Comparison of ENCODE assay signal across 18 cellular contexts in genomic region chr3:95151590-95151989, GRCh38.
A peak's percentile ranks its signal among the peaks of the same experiment; 100 is the strongest.
DNase-seq lines count a peak whose midpoint lies in the region; TF ChIP-seq lines count a peak whose summit lies in the region.
"Had no signal": no experiment of that assay in that cellular context is flagged by ENCODE, and none has a peak within 500 bp of the region (broad histone marks: within the 10 kb centered on the region; RNA-seq: fewer than 3 reads in every experiment).

No MANE protein-coding gene starts in this region.

- H3K79me1 ChIP-seq in H9 (ENCODE audit: insufficient read depth, low read depth, low read length, poor library complexity, severe bottlenecking) = no peaks in the 10 kb centered on the region
- H3K79me1 ChIP-seq in mesendoderm (ENCODE audit: low read length) = no peaks in the 10 kb centered on the region

- no peak overlapping the region for H2AFZ ChIP-seq in H9 (ENCODE audit: low read length)
- H2AFZ ChIP-seq in OCI-LY3 (ENCODE audit: low read depth, low read length) = peak overlapping the region; percentile 46; the same call in 1 of the 2 replicates
- H2AFZ ChIP-seq in smooth muscle cell (ENCODE audit: low read depth) = peak overlapping the region; percentile 72

- no peak overlapping the region for H2BK20ac ChIP-seq in H9 (ENCODE audit: low read depth, low read length, poor library complexity, severe bottlenecking)

- H3K9ac ChIP-seq in H9 (ENCODE audit: extremely low read depth, insufficient read length, low read length) (no peak overlapping the region), OCI-LY3 (ENCODE audit: low read length) (no peak overlapping the region), mesendoderm (ENCODE audit: low read length) (no peak overlapping the region), smooth muscle cell (ENCODE audit: low read depth) (no peak overlapping the region)
- H3K9ac ChIP-seq: BLaER1 treated with 17β-estradiol and CSF1 and Interleukin-3, amounts not matched to agents 10 nM and 100 nM had no signal

- no peaks in the 10 kb centered on the region for H3F3A ChIP-seq in smooth muscle cell (ENCODE audit: low read depth)

- H3K4me2 ChIP-seq in H9 (ENCODE audit: insufficient read depth, insufficient read length, low read length) (no peak overlapping the region), OCI-LY3 (ENCODE audit: low read length) (no peak overlapping the region), mesendoderm (ENCODE audit: low read length) (no peak overlapping the region), smooth muscle cell (no peak overlapping the region)
- H3K4me2 ChIP-seq: BLaER1 treated with 17β-estradiol and CSF1 and Interleukin-3, amounts not matched to agents 10 nM and 100 nM had no signal

- H2BK5ac ChIP-seq in H9 (ENCODE audit: insufficient read length, low read length) (no peak overlapping the region), mesendoderm (ENCODE audit: low read length) (no peak overlapping the region)

- H3K27me3 Mint-ChIP-seq in H9 (ENCODE audit: low read depth) = no peaks in the 10 kb centered on the region
- H3K27me3 Mint-ChIP-seq: B cell; CD8-positive, alpha-beta memory T cell had no signal

- H2BK120ac ChIP-seq in H9 (ENCODE audit: low read depth, low read length, poor library complexity, severe bottlenecking) (no peak overlapping the region), mesendoderm (ENCODE audit: low read depth, low read length) (no peak overlapping the region)

- H4K91ac ChIP-seq in H9 (ENCODE audit: insufficient read length, low read depth, low read length) = no peak overlapping the region

- peaks cover 0 to 5% (median under 1%) of the 10 kb centered on the region in 3 experiments; a peak in 5 of 7 replicates for H3K36me3 Mint-ChIP-seq in H9 (ENCODE audit: insufficient read depth in 1 of 3, low read depth in 3 of 3)
- H3K36me3 Mint-ChIP-seq: CD8-positive, alpha-beta memory T cell had no signal

- H3K4ac ChIP-seq in H9 (ENCODE audit: low read depth, low read length) (no peak overlapping the region), mesendoderm (ENCODE audit: low read depth, low read length) (no peak overlapping the region)

- no CpG with 5 or more reads among the region's 2 CpGs for WGBS in H9 (ENCODE audit: extremely low coverage, insufficient read length, low lambda C conversion rate)
- no CpG with 5 or more reads among the region's 2 CpGs for WGBS in mesendoderm (ENCODE audit: extremely low coverage, insufficient coverage, low lambda C conversion rate)
- WGBS in smooth muscle cell (ENCODE audit: low lambda C conversion rate) = 62% methylated on average over 2 of the region's 2 CpGs

- H2AK5ac ChIP-seq in H9 (ENCODE audit: insufficient read length, low read length) (no peak overlapping the region), mesendoderm (ENCODE audit: low read length) (no peak overlapping the region)

- H2BK15ac ChIP-seq in H9 (ENCODE audit: low read depth, low read length) (no peak overlapping the region), mesendoderm (replicated peaks; ENCODE audit: low read depth) (no peak overlapping the region)

- H3K9me3 ChIP-seq in H9 (ENCODE audit: control insufficient read depth, low read depth, low read length) (no peaks in the 10 kb centered on the region), OCI-LY3 (ENCODE audit: insufficient read depth, low read length) (no peaks in the 10 kb centered on the region), smooth muscle cell (replicated peaks; ENCODE audit: low read depth) (no peaks in the 10 kb centered on the region)
- H3K9me3 ChIP-seq: BLaER1 treated with 17β-estradiol and CSF1 and Interleukin-3, amounts not matched to agents 10 nM and 100 nM; HAP-1 had no signal

- H3K23ac ChIP-seq in H9 (ENCODE audit: insufficient read length, low read depth, low read length) (no peak overlapping the region), mesendoderm (ENCODE audit: low read length) (no peak overlapping the region)

- H3T11ph ChIP-seq in H9 (ENCODE audit: low read length) = no peak overlapping the region

- peaks cover 0 to 4% of the 10 kb centered on the region in 2 experiments; a peak in 3 of 5 replicates for H3K9me3 Mint-ChIP-seq in H9

- H4K5ac ChIP-seq in H9 (ENCODE audit: insufficient read length, low read depth, low read length) (no peak overlapping the region), mesendoderm (ENCODE audit: low read length) (no peak overlapping the region)

- TF ChIP-seq CTCF in H9 (conservative IDR thresholded peaks at IDR 0.05) = no peak
- TF ChIP-seq CTCF in OCI-LY3 (IDR thresholded peaks at IDR 0.05; ENCODE audit: low read depth, low read length) = no peak
- no peak for TF ChIP-seq CTCF in smooth muscle cell (IDR thresholded peaks at IDR 0.05; ENCODE audit: borderline replicate concordance, insufficient read depth, poor library complexity, severe bottlenecking)

- peak overlapping the region in 2 of 3 experiments; percentile 55 to 75; a peak in 1 of 7 replicates for H3K27ac Mint-ChIP-seq in H9
- H3K27ac Mint-ChIP-seq: B cell; CD8-positive, alpha-beta memory T cell had no signal

- H3K4me3 Mint-ChIP-seq in H9 = no peak overlapping the region
- H3K4me3 Mint-ChIP-seq: B cell; CD8-positive, alpha-beta memory T cell had no signal

- no peak for DNase-seq in H9
- peak; percentile 68 for DNase-seq in mesendoderm
- DNase-seq in smooth muscle cell (lab: John Stamatoyannopoulos, UW; ENCODE audit: unreplicated experiment) = no peak
- no peak for DNase-seq in SW 1271 (lab: John Stamatoyannopoulos, UW)
- no peak for DNase-seq in NCI-H526 (lab: John Stamatoyannopoulos, UW)
- DNase-seq in stimulated activated naive CD4-positive, alpha-beta T cell treated with Interleukin-2 at 50 U/mL for 16 hours (lab: John Stamatoyannopoulos, UW) = no peak
- DNase-seq: CD8-positive, alpha-beta memory T cell; COR-L47; DMS 273 treated with DMSO at 0.1 percent for 48 hours; DMS53; DND-41; EL had no signal

- H3K36me3 ChIP-seq in OCI-LY3 (replicated peaks; ENCODE audit: low read depth, low read length) (no peaks in the 10 kb centered on the region), mesendoderm (ENCODE audit: control insufficient read depth, insufficient read depth, low read length) (no peaks in the 10 kb centered on the region), smooth muscle cell (ENCODE audit: low read depth) (no peaks in the 10 kb centered on the region)
- H3K36me3 ChIP-seq: BLaER1 treated with 17β-estradiol and CSF1 and Interleukin-3, amounts not matched to agents 10 nM and 100 nM; HAP-1 had no signal

- H3K4me1 Mint-ChIP-seq in H9 = peaks cover 5 to 6% of the 10 kb centered on the region in 2 experiments
- H3K4me1 Mint-ChIP-seq: B cell; CD8-positive, alpha-beta memory T cell had no signal

- H3K18ac ChIP-seq in H9 (ENCODE audit: insufficient read length, low read depth, low read length) (no peak overlapping the region), mesendoderm (ENCODE audit: low read length) (no peak overlapping the region)

- no peak overlapping the region for H3K14ac ChIP-seq in H9 (ENCODE audit: insufficient read depth, low read length)

- H3K56ac ChIP-seq in H9 (ENCODE audit: insufficient read length, low read depth, low read length) = no peak overlapping the region
- no peak overlapping the region for H3K56ac ChIP-seq in mesendoderm (ENCODE audit: low read length)

- H3K4me1 ChIP-seq in H9 (ENCODE audit: insufficient read depth, low read length) = no peaks in the 10 kb centered on the region
- H3K4me1 ChIP-seq in OCI-LY3 (ENCODE audit: low read length) = no peaks in the 10 kb centered on the region
- no peaks in the 10 kb centered on the region for H3K4me1 ChIP-seq in mesendoderm (ENCODE audit: control insufficient read depth, low read depth, low read length)
- no peaks in the 10 kb centered on the region for H3K4me1 ChIP-seq in smooth muscle cell (ENCODE audit: low read depth)
- H3K4me1 ChIP-seq: BLaER1 treated with 17β-estradiol and CSF1 and Interleukin-3, amounts not matched to agents 10 nM and 100 nM; HAP-1 had no signal

- H4K20me1 ChIP-seq in H9 (ENCODE audit: control insufficient read depth, insufficient read depth, insufficient read length) (no peaks in the 10 kb centered on the region), OCI-LY3 (ENCODE audit: insufficient read depth, low read length) (no peaks in the 10 kb centered on the region), smooth muscle cell (ENCODE audit: low read depth) (no peaks in the 10 kb centered on the region)
- H4K20me1 ChIP-seq: BLaER1 treated with 17β-estradiol and CSF1 and Interleukin-3, amounts not matched to agents 10 nM and 100 nM had no signal

- no peak overlapping the region for H2BK12ac ChIP-seq in H9 (ENCODE audit: insufficient read length, low read depth, low read length)

- H3K79me2 ChIP-seq in H9 (ENCODE audit: insufficient read depth, low read length) (no peaks in the 10 kb centered on the region), OCI-LY3 (ENCODE audit: low read length) (no peaks in the 10 kb centered on the region), mesendoderm (ENCODE audit: control insufficient read depth, insufficient read depth, low read length) (no peaks in the 10 kb centered on the region), smooth muscle cell (ENCODE audit: low read depth) (no peaks in the 10 kb centered on the region)

- no peak overlapping the region for H3K27ac ChIP-seq in H9 (ENCODE audit: insufficient read length, low read depth, low read length)
- no peak overlapping the region for H3K27ac ChIP-seq in OCI-LY3 (ENCODE audit: low read length)
- H3K27ac ChIP-seq in mesendoderm (ENCODE audit: low read depth, low read length) = no peak overlapping the region
- no peak overlapping the region for H3K27ac ChIP-seq in smooth muscle cell (ENCODE audit: low read depth)
- H3K27ac ChIP-seq: BLaER1 treated with 17β-estradiol and CSF1 and Interleukin-3, amounts not matched to agents 10 nM and 100 nM; HL-60 had no signal

- H3K27me3 ChIP-seq in H9 (ENCODE audit: insufficient read depth, low read length) (no peaks in the 10 kb centered on the region), OCI-LY3 (ENCODE audit: low read depth, low read length) (no peaks in the 10 kb centered on the region), mesendoderm (ENCODE audit: insufficient read depth, low read length, poor library complexity) (no peaks in the 10 kb centered on the region), smooth muscle cell (ENCODE audit: low read depth) (no peaks in the 10 kb centered on the region)
- H3K27me3 ChIP-seq: BLaER1 treated with 17β-estradiol and CSF1 and Interleukin-3, amounts not matched to agents 10 nM and 100 nM had no signal

- H4K8ac ChIP-seq in H9 (replicated peaks; ENCODE audit: insufficient read length, low read depth, low read length) (no peak overlapping the region), mesendoderm (ENCODE audit: low read depth, low read length) (no peak overlapping the region)

- H3K4me3 ChIP-seq in OCI-LY3 (ENCODE audit: low read length) (no peak overlapping the region), mesendoderm (ENCODE audit: low read length) (no peak overlapping the region), smooth muscle cell (no peak overlapping the region)
- H3K4me3 ChIP-seq: BLaER1 treated with 17β-estradiol and CSF1 and Interleukin-3, amounts not matched to agents 10 nM and 100 nM; GM12878; HAP-1 had no signal

- H3K23me2 ChIP-seq in H9 (ENCODE audit: insufficient read length, low read depth, low read length, poor library complexity, severe bottlenecking) = no peaks in the 10 kb centered on the region
